ENCODE assay signal across 13 cellular contexts in genomic region chr17:81244358-81245023, GRCh38. TPM values are rescaled to one million over a fixed set of nuclear protein-coding genes. Genes with fewer than 3 reads are reported as not detected.
A peak's percentile ranks its signal among the peaks of the same experiment; 100 is the strongest.
DNase-seq lines count a peak whose midpoint lies in the region; TF ChIP-seq lines count a peak whose summit lies in the region.
"Had no signal": no experiment of that assay in that cellular context is flagged by ENCODE, and none has a peak within 500 bp of the region (broad histone marks: within the 10 kb centered on the region; RNA-seq: fewer than 3 reads in every experiment).

No MANE protein-coding gene starts in this region.

- no peak for TF ChIP-seq CTCF in nephron (IDR thresholded peaks at IDR 0.05; ENCODE audit: unreplicated experiment in 3 of 3)

- DNase-seq in DMS 273 (lab: John Stamatoyannopoulos, UW; ENCODE audit: unreplicated experiment) (peak; percentile 39), DMS 273 treated with DMSO at 0.1 percent for 48 hours (lab: John Stamatoyannopoulos, UW) (no peak), NOMO-1 (lab: John Stamatoyannopoulos, UW; ENCODE audit: unreplicated experiment in 2 of 2) (no peak), D341Med (ENCODE audit: low spot score) (no peak), iPS-NIHi11 (ENCODE audit: low spot score) (no peak)
- no peak for DNase-seq in activated T-helper 1 cell treated with anti-CD3 and anti-CD28 coated beads, Interleukin-12 subunit alpha, Interleukin-12 subunit beta, Interleukin-2, Interleukin-4 antibody, amounts not matched to agents 30 ng/mL and 10 ng/mL and 1 ng/mL, durations not matched to agents 14 hours and 24 hours and 36 hours (ENCODE audit: low spot score)
- DNase-seq: COR-L47, KBM-7, NCI-H1436, NCI-H510A treated with DMSO at 0.1 percent for 48 hours, small intestine had no signal

- H3K4me1 Mint-ChIP-seq in activated T-helper 1 cell treated with anti-CD3 and anti-CD28 coated beads, Interleukin-12 subunit alpha, Interleukin-12 subunit beta, Interleukin-2, Interleukin-4 antibody, amounts not matched to agents 30 ng/mL and 10 ng/mL and 1 ng/mL, durations not matched to agents 14 hours and 24 hours and 36 hours (ENCODE audit: low read depth) = peaks cover 5% of the 10 kb centered on the region
- peaks cover 9% of the 10 kb centered on the region for H3K4me1 Mint-ChIP-seq in nephron

- H3K4me3 Mint-ChIP-seq in activated T-helper 1 cell treated with anti-CD3 and anti-CD28 coated beads, Interleukin-12 subunit alpha, Interleukin-12 subunit beta, Interleukin-2, Interleukin-4 antibody, amounts not matched to agents 30 ng/mL and 10 ng/mL and 1 ng/mL, durations not matched to agents 14 hours and 24 hours and 36 hours = no peak overlapping the region
- H3K4me3 Mint-ChIP-seq in nephron = peak overlapping the region; percentile 9 to 56 (median 12)

- intact Hi-C loops in activated T-helper 1 cell treated with anti-CD3 and anti-CD28 coated beads, Interleukin-12 subunit alpha, Interleukin-12 subunit beta, Interleukin-2, Interleukin-4 antibody, amounts not matched to agents 30 ng/mL and 10 ng/mL and 1 ng/mL, durations not matched to agents 14 hours and 24 hours and 36 hours (cut with micrococcal nuclease) = no loop called here

- H3K27me3 Mint-ChIP-seq in activated T-helper 1 cell treated with anti-CD3 and anti-CD28 coated beads, Interleukin-12 subunit alpha, Interleukin-12 subunit beta, Interleukin-2, Interleukin-4 antibody, amounts not matched to agents 30 ng/mL and 10 ng/mL and 1 ng/mL, durations not matched to agents 14 hours and 24 hours and 36 hours (ENCODE audit: insufficient read depth) = peaks cover 2% of the 10 kb centered on the region
- H3K27me3 Mint-ChIP-seq in nephron (ENCODE audit: low read depth) = no peaks in the 10 kb centered on the region

- peak; percentile 11 for TF ChIP-seq POLR2A in GM18526 (IDR thresholded peaks at IDR 0.05; ENCODE audit: extremely low read depth, insufficient read length)

- H3K36me3 Mint-ChIP-seq in activated T-helper 1 cell treated with anti-CD3 and anti-CD28 coated beads, Interleukin-12 subunit alpha, Interleukin-12 subunit beta, Interleukin-2, Interleukin-4 antibody, amounts not matched to agents 30 ng/mL and 10 ng/mL and 1 ng/mL, durations not matched to agents 14 hours and 24 hours and 36 hours (ENCODE audit: low read depth) = peaks cover 14% of the 10 kb centered on the region
- peaks cover 9% of the 10 kb centered on the region for H3K36me3 Mint-ChIP-seq in nephron (ENCODE audit: low read depth)

- no peaks in the 10 kb centered on the region for H3K9me3 Mint-ChIP-seq in activated T-helper 1 cell treated with anti-CD3 and anti-CD28 coated beads, Interleukin-12 subunit alpha, Interleukin-12 subunit beta, Interleukin-2, Interleukin-4 antibody, amounts not matched to agents 30 ng/mL and 10 ng/mL and 1 ng/mL, durations not matched to agents 14 hours and 24 hours and 36 hours
- no peaks in the 10 kb centered on the region for H3K9me3 Mint-ChIP-seq in nephron

- H3K27ac Mint-ChIP-seq in activated T-helper 1 cell treated with anti-CD3 and anti-CD28 coated beads, Interleukin-12 subunit alpha, Interleukin-12 subunit beta, Interleukin-2, Interleukin-4 antibody, amounts not matched to agents 30 ng/mL and 10 ng/mL and 1 ng/mL, durations not matched to agents 14 hours and 24 hours and 36 hours = peak overlapping the region; percentile 19
- peak overlapping the region in 2 of 3 experiments; percentile 24 to 63 for H3K27ac Mint-ChIP-seq in nephron

RNA-seq across cellular contexts. Expression of gene NDUFAF8, which starts 5.4 kb away (rescaled TPM):
- 71.9 and 78.3 TPM in 2 replicates for total RNA-seq in activated T-helper 1 cell treated with anti-CD3 and anti-CD28 coated beads, Interleukin-12 subunit alpha, Interleukin-12 subunit beta, Interleukin-2, Interleukin-4 antibody, amounts not matched to agents 30 ng/mL and 10 ng/mL and 1 ng/mL, durations not matched to agents 14 hours and 24 hours and 36 hours

RNA-seq across cellular contexts. Expression of gene TEPSIN, which starts 5.6 kb away (rescaled TPM):
- 37.7 and 41.0 TPM in 2 replicates for total RNA-seq in activated T-helper 1 cell treated with anti-CD3 and anti-CD28 coated beads, Interleukin-12 subunit alpha, Interleukin-12 subunit beta, Interleukin-2, Interleukin-4 antibody, amounts not matched to agents 30 ng/mL and 10 ng/mL and 1 ng/mL, durations not matched to agents 14 hours and 24 hours and 36 hours

RNA-seq across cellular contexts. Expression of gene CEP131, which starts 21.7 kb away (rescaled TPM):
- 17.5 and 18.7 TPM in 2 replicates for total RNA-seq in activated T-helper 1 cell treated with anti-CD3 and anti-CD28 coated beads, Interleukin-12 subunit alpha, Interleukin-12 subunit beta, Interleukin-2, Interleukin-4 antibody, amounts not matched to agents 30 ng/mL and 10 ng/mL and 1 ng/mL, durations not matched to agents 14 hours and 24 hours and 36 hours

RNA-seq across cellular contexts. Expression of gene SLC38A10, which starts 50.6 kb away (rescaled TPM):
- 99.7 and 101 TPM in 2 replicates for total RNA-seq in activated T-helper 1 cell treated with anti-CD3 and anti-CD28 coated beads, Interleukin-12 subunit alpha, Interleukin-12 subunit beta, Interleukin-2, Interleukin-4 antibody, amounts not matched to agents 30 ng/mL and 10 ng/mL and 1 ng/mL, durations not matched to agents 14 hours and 24 hours and 36 hours
